In genomic region chr5:54556136-54556535, GRCh38 we compare ENCODE assay signal across 25 cellular contexts. TPM values are rescaled to one million over a fixed set of nuclear protein-coding genes. Genes with fewer than 3 reads are reported as not detected.
DNase-seq lines count a peak whose midpoint lies in the region; ATAC-seq, FAIRE-seq and TF ChIP-seq lines count a peak whose summit lies in the region.
"Had no signal": no experiment of that assay in that cellular context is flagged by ENCODE, and none has a peak within 500 bp of the region (broad histone marks: within the 10 kb centered on the region; RNA-seq: fewer than 3 reads in every experiment).

No MANE protein-coding gene starts in this region.

- H3K18ac ChIP-seq in mesenchymal stem cell (ENCODE audit: low read depth in 1 of 2, low read length in 2 of 2), result no peak overlapping the region

- H2BK5ac ChIP-seq in mesenchymal stem cell (ENCODE audit: low read depth, low read length, poor library complexity, severe bottlenecking), result no peak overlapping the region

- WGBS in mesenchymal stem cell, result 72% methylated on average over 3 of the region's 3 CpGs

- peaks cover 10% of the 10 kb centered on the region for H3K36me3 Mint-ChIP-seq in chondrocyte (ENCODE audit: low read depth)

- H2AK5ac ChIP-seq in mesenchymal stem cell (ENCODE audit: low read length, severe bottlenecking), result no peak overlapping the region

- peak overlapping the region; percentile 49 for H2BK120ac ChIP-seq in mesenchymal stem cell (ENCODE audit: low read depth, low read length)

- peaks cover 4 to 14% of the 10 kb centered on the region in 2 experiments for H3K36me3 ChIP-seq in mesenchymal stem cell (ENCODE audit: control insufficient read depth in 1 of 2, insufficient read depth in 2 of 2, low read depth in 1 of 2, low read length in 2 of 2)
- H3K36me3 ChIP-seq: BE2C had no signal

- no peak overlapping the region for H3K9ac ChIP-seq in mesenchymal stem cell (ENCODE audit: low read length)
- H3K9ac ChIP-seq: KMS-11 had no signal

- H3K4me3 Mint-ChIP-seq in chondrocyte (ENCODE audit: unreplicated experiment), result no peak overlapping the region
- H3K4me3 Mint-ChIP-seq: CD14-positive monocyte, IgD-negative memory B cell had no signal

- no peaks in the 10 kb centered on the region for H3K9me3 ChIP-seq in mesenchymal stem cell (ENCODE audit: control insufficient read depth, low read length)
- H3K9me3 ChIP-seq: BE2C had no signal

- H3K27ac ChIP-seq in mesenchymal stem cell (ENCODE audit: low read length, poor library complexity, severe bottlenecking), result no peak overlapping the region
- H3K27ac ChIP-seq: KMS-11, SK-N-MC had no signal

- ATAC-seq in GM21737 (IDR thresholded peaks at IDR 0.05; ENCODE audit: unreplicated experiment), result no peak

- H3K9me3 Mint-ChIP-seq in chondrocyte (ENCODE audit: low read depth), result no peaks in the 10 kb centered on the region

- FAIRE-seq in urothelium cell line (lab: Jason Lieb, UNC), result no peak
- FAIRE-seq: GM12892, H1, RCC 7860 had no signal

- H4K91ac ChIP-seq in mesenchymal stem cell (ENCODE audit: low read length), result no peak overlapping the region

- TF ChIP-seq CTCF in chondrocyte (IDR thresholded peaks at IDR 0.05), result no peak

- H3K4me1 Mint-ChIP-seq in chondrocyte (ENCODE audit: low read depth), result peaks cover 6% of the 10 kb centered on the region

- no peaks in the 10 kb centered on the region for H3K27me3 Mint-ChIP-seq in chondrocyte (ENCODE audit: low read depth)

- H2AFZ ChIP-seq in mesenchymal stem cell (ENCODE audit: low read depth, low read length), result no peak overlapping the region

- H3K4me3 ChIP-seq in mesenchymal stem cell (ENCODE audit: insufficient read depth in 1 of 2, low read depth in 1 of 2, low read length in 2 of 2), result no peak overlapping the region
- H3K4me3 ChIP-seq: SK-N-MC had no signal

- H3K14ac ChIP-seq in mesenchymal stem cell (ENCODE audit: low read length in 2 of 2), result no peak overlapping the region

- H3K23ac ChIP-seq in mesenchymal stem cell (ENCODE audit: low read length in 2 of 2), result no peak overlapping the region

- H2BK15ac ChIP-seq in mesenchymal stem cell (ENCODE audit: low read depth, poor library complexity, severe bottlenecking), result no peak overlapping the region

- peak overlapping the region; percentile 6 for H3K27ac Mint-ChIP-seq in chondrocyte (ENCODE audit: unreplicated experiment)
- H3K27ac Mint-ChIP-seq: CD14-positive monocyte, IgD-negative memory B cell had no signal

- DNase-seq in LHCN-M2 (ENCODE audit: low read depth), result peak; percentile 11
- DNase-seq in chondrocyte (ENCODE audit: low spot score), result no peak
- no peak for DNase-seq in mesenchymal stem cell
- no peak for DNase-seq in AG20443 (ENCODE audit: low spot score)
- DNase-seq in activated naive CD4-positive, alpha-beta T cell treated with anti-CD3 and anti-CD28 coated beads, Interleukin-2, amount 50 U/mL, for 16 hours, result no peak
- DNase-seq in urothelium cell line (ENCODE audit: low spot score), result no peak
- DNase-seq: BE2C, Calu3, DMS79 treated with DMSO at 0.1 percent for 48 hours, HCEC 1CT, NCI-H1092, NCI-H1417 treated with DMSO at 0.1 percent for 48 hours, NCI-H187, NCI-H2107, NCI-H524 treated with DMSO at 0.1 percent for 48 hours, NCI-H774, SIG-M5 had no signal

- no peak overlapping the region for H4K8ac ChIP-seq in mesenchymal stem cell (ENCODE audit: low read length)

- no peak overlapping the region for H2BK12ac ChIP-seq in mesenchymal stem cell (ENCODE audit: low read length in 2 of 2)

- no peaks in the 10 kb centered on the region for H3K79me1 ChIP-seq in mesenchymal stem cell (replicated peaks; ENCODE audit: low read length, poor library complexity, severe bottlenecking)

- H3K27me3 ChIP-seq in mesenchymal stem cell (ENCODE audit: control insufficient read depth in 1 of 2, insufficient read depth in 1 of 2, low read length in 2 of 2), result no peaks in the 10 kb centered on the region
- H3K27me3 ChIP-seq: BE2C had no signal

- no peak overlapping the region for H3K4me2 ChIP-seq in mesenchymal stem cell (ENCODE audit: low read length, poor library complexity, severe bottlenecking)
- H3K4me2 ChIP-seq: KMS-11 had no signal

- H3K4ac ChIP-seq in mesenchymal stem cell (ENCODE audit: low read depth in 1 of 2, low read length in 2 of 2), result no peak overlapping the region

- H3K4me1 ChIP-seq in mesenchymal stem cell (ENCODE audit: control insufficient read depth, insufficient read depth, low read depth, low read length), result peaks cover 2% of the 10 kb centered on the region
- H3K4me1 ChIP-seq: BE2C had no signal

RNA-seq across cellular contexts. Expression of gene SNX18, which starts 38.6 kb away (rescaled TPM):
- 32.8 and 36.8 TPM in 2 replicates for total RNA-seq in LHCN-M2 (2014; rRNA removed)
- polyA plus RNA-seq in LHCN-M2 (2012), result 12.0 TPM
- 50.4 to 74.2 TPM (median 73.2 TPM) in 3 replicates for total RNA-seq in chondrocyte
- 21.6 TPM for polyA plus RNA-seq in mesenchymal stem cell (2013, experiment 1 of 2)
- 22.4 TPM for polyA plus RNA-seq in mesenchymal stem cell (2013, experiment 2 of 2)
